In the genomic region with DNA sequence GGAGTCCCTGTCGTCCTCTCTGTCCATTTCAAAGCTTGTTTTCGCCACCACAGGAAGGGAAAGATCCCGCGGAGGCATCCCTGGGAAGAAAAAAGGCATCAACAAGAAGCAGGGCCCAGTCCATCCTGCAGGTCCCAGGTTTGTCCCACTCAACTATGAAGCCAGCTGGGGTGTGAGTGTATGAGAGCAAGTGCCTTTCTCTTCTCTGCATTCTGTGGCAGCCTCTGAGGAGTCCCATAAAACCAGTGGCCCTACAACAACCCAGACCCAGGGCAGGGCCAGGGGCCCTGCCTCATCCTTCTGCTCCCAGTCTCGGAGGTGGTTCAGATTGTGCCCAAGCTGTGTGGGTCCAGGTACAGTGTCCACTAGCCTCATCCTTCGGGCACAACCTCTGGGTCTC, we compare ENCODE assay signal across 32 cellular contexts. TPM values are rescaled to one million over a fixed set of nuclear protein-coding genes. Genes with fewer than 3 reads are reported as not detected.
"Had no signal": no experiment of that assay in that cellular context is flagged by ENCODE, and none has a peak within 500 bp of the region (broad histone marks: within the 10 kb centered on the region; RNA-seq: fewer than 3 reads in every experiment).

No MANE protein-coding gene starts in this region.

- H3K36me3 Mint-ChIP-seq: neural progenitor cell; stimulated activated memory B cell treated with anti-CD40 and anti-IgM and Interleukin-4, amounts not matched to agents 10 μg/mL and 1 μg/mL and 100 μg/mL, for 72 hours had no signal

- H3K27ac Mint-ChIP-seq: naive thymus-derived CD4-positive, alpha-beta T cell; natural killer cell; nephron; neural progenitor cell; progenitor cell of endocrine pancreas; stimulated activated memory B cell treated with anti-CD40 and anti-IgM and Interleukin-4, amounts not matched to agents 10 μg/mL and 1 μg/mL and 100 μg/mL, for 72 hours; stimulated activated naive CD8-positive, alpha-beta T cell treated with anti-CD3 and anti-CD28 coated beads, Interleukin-15, amount 100 ng/mL, for 72 hours had no signal

- H3K27me3 ChIP-seq: neural progenitor cell, neutrophil, ovary, spleen, thyroid gland, tibial nerve, upper lobe of left lung, vagina had no signal

- H3K27ac ChIP-seq: neural progenitor cell, neutrophil, ovary, parathyroid adenoma, psoas muscle, skin epidermis, spleen, thoracic aorta, thyroid gland, tibial nerve, upper lobe of left lung, vagina had no signal

- H3K4me2 ChIP-seq: neural progenitor cell, smooth muscle cell had no signal

- H3K79me2 ChIP-seq: parathyroid adenoma had no signal

- H3K36me3 ChIP-seq: neural progenitor cell, neutrophil, ovary, upper lobe of left lung had no signal

- H3K4me1 ChIP-seq: neural progenitor cell, parathyroid adenoma, psoas muscle, spleen, thyroid gland, tibial nerve, upper lobe of left lung, vagina had no signal

- H3K4me3 ChIP-seq: neural progenitor cell, ovary, psoas muscle, skin epidermis, smooth muscle cell, spleen, thoracic aorta, thyroid gland, tibial nerve, upper lobe of left lung, vagina had no signal

- H3K9me3 ChIP-seq: ovary, psoas muscle, thoracic aorta, thyroid gland, vagina had no signal

- ATAC-seq: naive thymus-derived CD4-positive, alpha-beta T cell; natural killer cell; psoas muscle; right cardiac atrium; sciatic nerve; stimulated activated memory B cell treated with anti-CD40 and anti-IgM and Interleukin-4, amounts not matched to agents 10 μg/mL and 1 μg/mL and 100 μg/mL, for 72 hours; stimulated activated naive CD8-positive, alpha-beta T cell treated with anti-CD3 and anti-CD28 coated beads, Interleukin-15, amount 100 ng/mL, for 72 hours; stimulated activated naive CD8-positive, alpha-beta T cell treated with anti-CD3 and anti-CD28 coated beads, Interleukin-15, Interleukin-2, amounts not matched to agents 100 U/mL and 50 U/mL, for 24 hours had no signal

- H2AFZ ChIP-seq: neural progenitor cell, parathyroid adenoma had no signal

- H3K27me3 Mint-ChIP-seq: progenitor cell of endocrine pancreas; stimulated activated memory B cell treated with anti-CD40 and anti-IgM and Interleukin-4, amounts not matched to agents 10 μg/mL and 1 μg/mL and 100 μg/mL, for 72 hours; stimulated activated naive CD8-positive, alpha-beta T cell treated with anti-CD3 and anti-CD28 coated beads, Interleukin-15, amount 100 ng/mL, for 72 hours had no signal

- H3K9ac ChIP-seq: neural progenitor cell, parathyroid adenoma had no signal

- DNase-seq: naive thymus-derived CD4-positive, alpha-beta T cell; natural killer cell; ovary; posterior cingulate gyrus; psoas muscle; right cardiac atrium; spleen; stimulated activated CD4-positive, alpha-beta T cell treated with anti-CD3 and anti-CD28 coated beads, Interleukin-12 subunit alpha, Interleukin-12 subunit beta, amount 100 ng/mL, for 4 hours; stimulated activated CD4-positive, alpha-beta T cell treated with anti-CD3 and anti-CD28 coated beads, Interleukin-1b, Interleukin-23, amount 100 ng/mL, for 48 hours; stimulated activated CD4-positive, alpha-beta T cell treated with anti-CD3 and anti-CD28 coated beads, Interleukin-4, amount 100 ng/mL, for 1 hour; stimulated activated CD4-positive, alpha-beta T cell treated with anti-CD3 and anti-CD28 coated beads, Interleukin-4, amount 100 ng/mL, for 4 hours; stimulated activated CD8-positive, alpha-beta memory T cell treated with anti-CD3 and anti-CD28 coated beads, Interleukin-4, amount 100 ng/mL, for 48 hours; stimulated activated naive CD4-positive, alpha-beta T cell; stimulated activated naive CD8-positive, alpha-beta T cell treated with anti-CD3 and anti-CD28 coated beads, Interleukin-15, amount 100 ng/mL, for 72 hours; stimulated activated naive CD8-positive, alpha-beta T cell treated with anti-CD3 and anti-CD28 coated beads, Interleukin-15, Interleukin-2, amounts not matched to agents 100 U/mL and 50 U/mL, for 24 hours; thyroid gland; upper lobe of left lung had no signal

- H3K4me3 Mint-ChIP-seq: naive thymus-derived CD4-positive, alpha-beta T cell; natural killer cell; nephron; neural progenitor cell; stimulated activated memory B cell treated with anti-CD40 and anti-IgM and Interleukin-4, amounts not matched to agents 10 μg/mL and 1 μg/mL and 100 μg/mL, for 72 hours; stimulated activated naive CD8-positive, alpha-beta T cell treated with anti-CD3 and anti-CD28 coated beads, Interleukin-15, amount 100 ng/mL, for 72 hours had no signal

- FAIRE-seq: urothelium cell line had no signal

- H3K4me1 Mint-ChIP-seq: naive thymus-derived CD4-positive, alpha-beta T cell; natural killer cell; nephron; neural progenitor cell; stimulated activated memory B cell treated with anti-CD40 and anti-IgM and Interleukin-4, amounts not matched to agents 10 μg/mL and 1 μg/mL and 100 μg/mL, for 72 hours; stimulated activated naive CD8-positive, alpha-beta T cell treated with anti-CD3 and anti-CD28 coated beads, Interleukin-15, amount 100 ng/mL, for 72 hours had no signal

RNA-seq across cellular contexts. Expression of a gene that starts 18.9 kb away (rescaled TPM):
- total RNA-seq: natural killer cell, progenitor cell of endocrine pancreas had no signal
- polyA plus RNA-seq: naive thymus-derived CD4-positive, alpha-beta T cell; smooth muscle cell had no signal

RNA-seq across cellular contexts. Expression of a gene that starts 18.9 kb away (rescaled TPM):
- total RNA-seq: naive thymus-derived CD4-positive, alpha-beta T cell; natural killer cell; progenitor cell of endocrine pancreas; psoas muscle; renal cortical epithelial cell; smooth muscle cell; tibial nerve had no signal
- polyA plus RNA-seq: naive thymus-derived CD4-positive, alpha-beta T cell; neural cell; smooth muscle cell; spleen had no signal
